15 cellular contexts compared by ENCODE assay signal in genomic region chr2:112154246-112155110, GRCh38. TPM values are rescaled to one million over a fixed set of nuclear protein-coding genes. Genes with fewer than 3 reads are reported as not detected.
A peak's percentile ranks its signal among the peaks of the same experiment; 100 is the strongest.
DNase-seq lines count a peak whose midpoint lies in the region; ATAC-seq and TF ChIP-seq lines count a peak whose summit lies in the region.
"Had no signal": no experiment of that assay in that cellular context is flagged by ENCODE, and none has a peak within 500 bp of the region (broad histone marks: within the 10 kb centered on the region; RNA-seq: fewer than 3 reads in every experiment).

No MANE protein-coding gene starts in this region.

- H3K27me3 Mint-ChIP-seq in CD8-positive, alpha-beta T cell (ENCODE audit: low read depth), result no peaks in the 10 kb centered on the region
- H3K27me3 Mint-ChIP-seq in activated CD8-positive, alpha-beta T cell treated with anti-CD3 and anti-CD28 coated beads for 36 hours, result no peaks in the 10 kb centered on the region
- H3K27me3 Mint-ChIP-seq in naive B cell, result no peaks in the 10 kb centered on the region

- peak overlapping the region; percentile 74 for H3K4me3 Mint-ChIP-seq in CD8-positive, alpha-beta T cell
- no peak overlapping the region for H3K4me3 Mint-ChIP-seq in activated CD8-positive, alpha-beta T cell treated with anti-CD3 and anti-CD28 coated beads for 36 hours
- H3K4me3 Mint-ChIP-seq in naive B cell, result peak overlapping the region in 4 of 8 donors; percentile 50 to 70 (median 58)
- H3K4me3 Mint-ChIP-seq: neural crest cell had no signal

- TF ChIP-seq CTCF in CD8-positive, alpha-beta T cell (IDR thresholded peaks at IDR 0.05), result no peak
- TF ChIP-seq CTCF in activated CD8-positive, alpha-beta T cell treated with anti-CD3 and anti-CD28 coated beads for 36 hours (IDR thresholded peaks at IDR 0.05), result no peak

- H3K36me3 Mint-ChIP-seq in CD8-positive, alpha-beta T cell, result no peaks in the 10 kb centered on the region
- no peaks in the 10 kb centered on the region for H3K36me3 Mint-ChIP-seq in activated CD8-positive, alpha-beta T cell treated with anti-CD3 and anti-CD28 coated beads for 36 hours (ENCODE audit: low read depth)
- H3K36me3 Mint-ChIP-seq in naive B cell, result no peaks in the 10 kb centered on the region

- H3K4me1 ChIP-seq in CD8-positive, alpha-beta T cell (ENCODE audit: insufficient read depth, low read length), result peaks cover 25% of the 10 kb centered on the region

- peaks cover 26% of the 10 kb centered on the region for H3K4me1 Mint-ChIP-seq in CD8-positive, alpha-beta T cell (ENCODE audit: low read depth)
- peaks cover 37% of the 10 kb centered on the region for H3K4me1 Mint-ChIP-seq in activated CD8-positive, alpha-beta T cell treated with anti-CD3 and anti-CD28 coated beads for 36 hours (ENCODE audit: low read depth)
- H3K4me1 Mint-ChIP-seq in naive B cell, result peaks cover 17 to 24% (median 22%) of the 10 kb centered on the region in 3 donors

- TF ChIP-seq POLR2A in erythroblast (IDR thresholded peaks at IDR 0.05; ENCODE audit: low read length), result no peak

- CTCF ChIA-PET in CD8-positive, alpha-beta T cell (lab: Charles Lee), result interaction anchor here (2.0 kb wide), 1 partner anchor 33 kb away, joined by 7 read pairs; no protein-coding TSS in a partner anchor
- CTCF ChIA-PET in activated CD8-positive, alpha-beta T cell treated with anti-CD3 and anti-CD28 coated beads for 36 hours (lab: Charles Lee), result interaction anchor here (1.4 kb wide), 1 partner anchor 257 kb away, joined by 3 read pairs; the partner anchor contains the start of gene MERTK

- DNase-seq in CD8-positive, alpha-beta T cell, result peak in 4 of 7 experiments; percentile 31 to 81 (median 52)
- DNase-seq in activated CD8-positive, alpha-beta T cell treated with anti-CD3 and anti-CD28 coated beads for 36 hours, result peak; percentile 72
- DNase-seq in naive B cell (peak; percentile 25), G401 (ENCODE audit: low spot score) (no peak), NCI-H128 (lab: John Stamatoyannopoulos, UW; ENCODE audit: unreplicated experiment) (no peak), erythroblast (lab: John Stamatoyannopoulos, UW) (no peak)
- DNase-seq: left cardiac atrium, NCI-H1092, NCI-H510A, sigmoid colon, T1000 had no signal

- no peaks in the 10 kb centered on the region for H3K9me3 ChIP-seq in CD8-positive, alpha-beta T cell (ENCODE audit: low read length)
- H3K9me3 ChIP-seq: sigmoid colon, thoracic aorta had no signal

- no peaks in the 10 kb centered on the region for H3K27me3 ChIP-seq in CD8-positive, alpha-beta T cell (ENCODE audit: insufficient read depth, low read length)
- H3K27me3 ChIP-seq: sigmoid colon had no signal

- H3K27ac ChIP-seq in CD8-positive, alpha-beta T cell (ENCODE audit: low read depth, low read length), result no peak overlapping the region
- H3K27ac ChIP-seq: sigmoid colon, thoracic aorta had no signal

- peak; percentile 95 for ATAC-seq in CD8-positive, alpha-beta T cell
- ATAC-seq in HG03354 (IDR thresholded peaks at IDR 0.05; ENCODE audit: poor library complexity, severe bottlenecking, unreplicated experiment) (peak; percentile 59), naive B cell (ENCODE audit: low read depth in 2 of 2) (peak; percentile 71 to 75), HG03039 (IDR thresholded peaks at IDR 0.05; ENCODE audit: unreplicated experiment) (no peak)
- ATAC-seq in activated CD8-positive, alpha-beta T cell treated with anti-CD3 and anti-CD28 coated beads for 36 hours, result peak; percentile 75
- ATAC-seq: left cardiac atrium had no signal

- no peaks in the 10 kb centered on the region for H3K36me3 ChIP-seq in CD8-positive, alpha-beta T cell (ENCODE audit: insufficient read depth, low read length)
- H3K36me3 ChIP-seq: sigmoid colon, thoracic aorta had no signal

- intact Hi-C loops in CD8-positive, alpha-beta T cell (cut with DNase I, micrococcal nuclease), result loop anchor here in 1 of 2 experiments (2.0 kb wide), 1 partner anchor 32 kb away; no protein-coding TSS in a partner anchor
- intact Hi-C loops in activated CD8-positive, alpha-beta T cell treated with anti-CD3 and anti-CD28 coated beads for 36 hours (cut with micrococcal nuclease), result no loop called here

- H3K4me3 ChIP-seq in CD8-positive, alpha-beta T cell (ENCODE audit: low read depth, low read length), result no peak overlapping the region
- H3K4me3 ChIP-seq: sigmoid colon, thoracic aorta had no signal

- peak overlapping the region; percentile 89 for H3K27ac Mint-ChIP-seq in CD8-positive, alpha-beta T cell
- peak overlapping the region; percentile 68 for H3K27ac Mint-ChIP-seq in activated CD8-positive, alpha-beta T cell treated with anti-CD3 and anti-CD28 coated beads for 36 hours
- peak overlapping the region in 3 of 6 donors; percentile 42 to 77 (median 57) for H3K27ac Mint-ChIP-seq in naive B cell

- no peaks in the 10 kb centered on the region for H3K9me3 Mint-ChIP-seq in CD8-positive, alpha-beta T cell
- no peaks in the 10 kb centered on the region for H3K9me3 Mint-ChIP-seq in activated CD8-positive, alpha-beta T cell treated with anti-CD3 and anti-CD28 coated beads for 36 hours
- H3K9me3 Mint-ChIP-seq in naive B cell, result no peaks in the 10 kb centered on the region
- H3K9me3 Mint-ChIP-seq: neural crest cell had no signal

- in situ Hi-C loops in G401 (cut with HindIII; ENCODE audit: low sequenced_read_pairs), result no loop called here

- POLR2A ChIA-PET in CD8-positive, alpha-beta T cell (lab: Charles Lee), result interaction anchor here (0.9 kb wide), 1 partner anchor 34 kb away, joined by 3 read pairs; no protein-coding TSS in a partner anchor
- POLR2A ChIA-PET in activated CD8-positive, alpha-beta T cell treated with anti-CD3 and anti-CD28 coated beads for 36 hours (lab: Charles Lee), result interaction anchor here (1.0 to 2.5 kb wide), 3 partner anchors 28 to 101 kb away, joined by 6 to 8 read pairs (median 8); partner anchors contain the start of gene ZC3H8

RNA-seq across cellular contexts. Expression of gene FBLN7, which starts 16.3 kb away (rescaled TPM):
- total RNA-seq in CD8-positive, alpha-beta T cell, result 1 to 10 TPM; 2.1 to 2.5 TPM
- total RNA-seq in activated CD8-positive, alpha-beta T cell treated with anti-CD3 and anti-CD28 coated beads for 36 hours, result 1 to 10 TPM; 7.4 to 7.9 TPM
- under 1 TPM in 2 of 6 donors, not detected in 4; 0.18 to 0.23 TPM for polyA plus RNA-seq in naive B cell (ENCODE audit: low read depth in 6 of 6)
- not detected in 2 replicates for total RNA-seq in G401 (2014; rRNA removed; shearing (Covaris generic))

Comparison
In these comparisons a context has a peak if more than half of its experiments do, and no peak if none do; other contexts are left out.
1. DNase-seq: peak in CD8-positive, alpha-beta T cell (4 of 7), activated CD8-positive, alpha-beta T cell treated with anti-CD3 and anti-CD28 coated beads for 36 hours (single experiment) and naive B cell (single experiment); none in G401 (single experiment), NCI-H128 (single experiment) and erythroblast (0 of 2).